Comparison of ENCODE assay signal across 24 cellular contexts in genomic region chr10:35857860-35858259, GRCh38.
"Had no signal": no experiment of that assay in that cellular context is flagged by ENCODE, and none has a peak within 500 bp of the region (broad histone marks: within the 10 kb centered on the region; RNA-seq: fewer than 3 reads in every experiment).

No MANE protein-coding gene starts in this region.

- H3K27me3 Mint-ChIP-seq: stimulated activated memory B cell treated with anti-CD40 and anti-IgM and Interleukin-4, amounts not matched to agents 10 μg/mL and 1 μg/mL and 100 μg/mL, for 72 hours had no signal

- H3K36me3 Mint-ChIP-seq: stimulated activated memory B cell treated with anti-CD40 and anti-IgM and Interleukin-4, amounts not matched to agents 10 μg/mL and 1 μg/mL and 100 μg/mL, for 72 hours had no signal

- H3K4me3 ChIP-seq: heart right ventricle, lower lobe of right lung, psoas muscle, sigmoid colon, spleen, testis, tibial artery, upper lobe of left lung had no signal

- H3K27me3 ChIP-seq: heart right ventricle, sigmoid colon, spleen, testis, tibial artery, upper lobe of left lung had no signal

- DNase-seq: cerebellar nuclear complex; cortex of kidney; foreskin melanocyte; glutamatergic neuron; heart right ventricle; hippocampal formation; kidney glomerular epithelial cell; left colon; left ventricle myocardium superior; lower lobe of right lung; natural killer cell; psoas muscle; right cardiac atrium; sigmoid colon; spleen; stimulated activated CD4-positive, alpha-beta T cell treated with anti-CD3 and anti-CD28 coated beads, Interleukin-4, amount 100 ng/mL, for 4 hours; stimulated activated naive CD8-positive, alpha-beta T cell treated with anti-CD3 and anti-CD28 coated beads, Interleukin-15, Interleukin-2, amounts not matched to agents 100 U/mL and 50 U/mL, for 24 hours; substantia nigra; testis; tibial artery had no signal

- H3K27ac ChIP-seq: heart right ventricle, lower lobe of right lung, psoas muscle, sigmoid colon, spleen, testis, tibial artery, upper lobe of left lung had no signal

- H3K36me3 ChIP-seq: heart right ventricle, lower lobe of right lung, sigmoid colon, spleen, tibial artery, upper lobe of left lung had no signal

- H3K27ac Mint-ChIP-seq: natural killer cell; stimulated activated memory B cell treated with anti-CD40 and anti-IgM and Interleukin-4, amounts not matched to agents 10 μg/mL and 1 μg/mL and 100 μg/mL, for 72 hours had no signal

- H3K4me3 Mint-ChIP-seq: natural killer cell; stimulated activated memory B cell treated with anti-CD40 and anti-IgM and Interleukin-4, amounts not matched to agents 10 μg/mL and 1 μg/mL and 100 μg/mL, for 72 hours had no signal

- H3K9me3 ChIP-seq: lower lobe of right lung, psoas muscle, sigmoid colon, testis, tibial artery had no signal

- H3K4me1 Mint-ChIP-seq: natural killer cell; stimulated activated memory B cell treated with anti-CD40 and anti-IgM and Interleukin-4, amounts not matched to agents 10 μg/mL and 1 μg/mL and 100 μg/mL, for 72 hours had no signal

- FAIRE-seq: islet of Langerhans, urothelium cell line had no signal

- H3K4me1 ChIP-seq: lower lobe of right lung, psoas muscle, spleen, testis, upper lobe of left lung had no signal
